1 cellular context compared by ENCODE assay signal in genomic region chr5:153896117-153896516, GRCh38.
TF ChIP-seq lines count a peak whose summit lies in the region.

No MANE protein-coding gene starts in this region.

TF ChIP-seq in SK-N-SH, 30 proteins besides CTCF, POLR2A, EP300 and RAD21 (continued from another document):
- no peak for TF ChIP-seq ZBTB33 (IDR thresholded peaks at IDR 0.05; ENCODE audit: borderline replicate concordance, low read depth)
- no peak for TF ChIP-seq USF2 (IDR thresholded peaks at IDR 0.05; ENCODE audit: borderline replicate concordance, low read depth, low read length)
- TF ChIP-seq NFIC (IDR thresholded peaks at IDR 0.05; ENCODE audit: borderline replicate concordance) = no peak
- no peak for TF ChIP-seq RXRA (IDR thresholded peaks at IDR 0.05; ENCODE audit: borderline replicate concordance, low read depth)
- TF ChIP-seq ELF1 (IDR thresholded peaks at IDR 0.05) = no peak
- TF ChIP-seq TEAD4 (IDR thresholded peaks at IDR 0.05; ENCODE audit: borderline replicate concordance, insufficient read depth) = no peak
- TF ChIP-seq GABPA (IDR thresholded peaks at IDR 0.05; ENCODE audit: low read depth) = no peak
- no peak for TF ChIP-seq YY1 (IDR thresholded peaks at IDR 0.05; ENCODE audit: low read depth)
- TF ChIP-seq, protein P1, sequence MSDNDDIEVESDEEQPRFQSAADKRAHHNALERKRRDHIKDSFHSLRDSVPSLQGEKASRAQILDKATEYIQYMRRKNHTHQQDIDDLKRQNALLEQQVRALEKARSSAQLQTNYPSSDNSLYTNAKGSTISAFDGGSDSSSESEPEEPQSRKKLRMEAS (IDR thresholded peaks at IDR 0.05; ENCODE audit: low read depth) = no peak
- no peak for TF ChIP-seq TAF1 (IDR thresholded peaks at IDR 0.05; ENCODE audit: borderline replicate concordance, low read depth, low read length)
- TF ChIP-seq GATA2 (CRISPR knock-in tag; IDR thresholded peaks at IDR 0.05) = no peak
- TF ChIP-seq MEF2A (IDR thresholded peaks at IDR 0.05; ENCODE audit: borderline replicate concordance, low read depth) = no peak
- TF ChIP-seq, protein P2, sequence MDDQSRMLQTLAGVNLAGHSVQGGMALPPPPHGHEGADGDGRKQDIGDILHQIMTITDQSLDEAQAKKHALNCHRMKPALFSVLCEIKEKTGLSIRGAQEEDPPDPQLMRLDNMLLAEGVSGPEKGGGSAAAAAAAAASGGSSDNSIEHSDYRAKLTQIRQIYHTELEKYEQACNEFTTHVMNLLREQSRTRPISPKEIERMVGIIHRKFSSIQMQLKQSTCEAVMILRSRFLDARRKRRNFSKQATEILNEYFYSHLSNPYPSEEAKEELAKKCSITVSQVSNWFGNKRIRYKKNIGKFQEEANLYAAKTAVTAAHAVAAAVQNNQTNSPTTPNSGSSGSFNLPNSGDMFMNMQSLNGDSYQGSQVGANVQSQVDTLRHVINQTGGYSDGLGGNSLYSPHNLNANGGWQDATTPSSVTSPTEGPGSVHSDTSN (IDR thresholded peaks at IDR 0.05) = peak; percentile 31; the same call in 1 of the 2 replicates
- no peak for TF ChIP-seq FOXJ3 (CRISPR knock-in tag; IDR thresholded peaks at IDR 0.05)
